5 cellular contexts compared by ENCODE assay signal in genomic region chr7:76487969-76488368, GRCh38. TPM values are rescaled to one million over a fixed set of nuclear protein-coding genes. Genes with fewer than 3 reads are reported as not detected.
"Had no signal": no experiment of that assay in that cellular context is flagged by ENCODE, and none has a peak within 500 bp of the region (broad histone marks: within the 10 kb centered on the region; RNA-seq: fewer than 3 reads in every experiment).

No MANE protein-coding gene starts in this region.

RNA-seq across cellular contexts. Expression of gene UPK3B, which starts 22.4 kb away (rescaled TPM):
- total RNA-seq: occipital lobe, smooth muscle cell had no signal
- polyA plus RNA-seq: naive thymus-derived CD4-positive, alpha-beta T cell; smooth muscle cell had no signal

RNA-seq across cellular contexts. Expression of gene SPDYE16, which starts 55.1 kb away (rescaled TPM):
- total RNA-seq: occipital lobe, smooth muscle cell, transverse colon, vagina had no signal
- polyA plus RNA-seq: smooth muscle cell had no signal
